Comparison of ENCODE assay signal across 8 cellular contexts in the genomic region with DNA sequence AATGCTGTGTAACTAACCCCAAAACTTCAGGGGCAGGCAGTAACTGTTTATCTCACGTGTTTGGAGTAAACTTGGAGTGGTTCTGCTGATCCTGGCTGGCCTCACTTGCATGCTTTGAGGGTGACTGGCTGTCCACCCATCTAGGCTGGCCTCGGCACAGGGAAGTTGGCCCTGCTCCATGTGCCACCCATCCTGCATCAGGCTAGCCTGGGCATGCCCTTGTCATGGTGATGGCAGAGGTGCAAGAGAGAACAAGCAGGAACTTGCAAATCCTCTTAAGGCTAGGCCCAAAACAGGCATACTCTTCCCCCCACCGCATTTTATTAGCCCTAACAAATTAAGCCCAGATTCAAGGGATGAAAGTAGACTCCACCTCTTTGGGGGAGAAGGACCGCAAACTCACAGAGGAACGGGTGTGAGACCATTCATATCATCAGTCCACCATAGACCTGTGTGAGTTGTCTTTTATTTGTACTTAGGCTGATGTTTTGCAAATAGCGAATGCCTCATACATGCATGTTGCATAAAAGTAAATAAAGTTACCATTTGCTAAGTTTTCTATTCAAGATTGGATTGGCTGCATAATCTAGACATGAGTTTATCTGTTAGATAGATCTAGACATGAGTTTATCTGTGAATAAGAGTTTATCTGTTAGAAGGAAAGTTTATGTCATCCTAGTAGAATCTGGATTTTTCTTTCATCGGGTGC.
A peak's percentile ranks its signal among the peaks of the same experiment; 100 is the strongest.
DNase-seq lines count a peak whose midpoint lies in the region; ATAC-seq and TF ChIP-seq lines count a peak whose summit lies in the region.
"Had no signal": no experiment of that assay in that cellular context is flagged by ENCODE, and none has a peak within 500 bp of the region (broad histone marks: within the 10 kb centered on the region; RNA-seq: fewer than 3 reads in every experiment).

No MANE protein-coding gene starts in this region.

- TF ChIP-seq POLR2A in gastrocnemius medialis (IDR thresholded peaks at IDR 0.05) (no peak), lower leg skin (IDR thresholded peaks at IDR 0.05) (no peak), uterus (IDR thresholded peaks at IDR 0.05) (no peak)

- H3K27ac ChIP-seq in gastrocnemius medialis, result peak overlapping the region; percentile 39 to 65 (median 58)
- H3K27ac ChIP-seq in uterus, result no peak overlapping the region
- H3K27ac ChIP-seq: ovary had no signal

- intact Hi-C loops in gastrocnemius medialis (cut with DNase I; ENCODE audit: low total_unique reads) (no loop called here), lower leg skin (cut with DNase I; ENCODE audit: low total_unique reads) (no loop called here), uterus (cut with DNase I; ENCODE audit: low total_unique reads) (no loop called here)

- in situ Hi-C loops in gastrocnemius medialis (cut with MboI; ENCODE audit: low sequenced_read_pairs in 4 of 4), result no loop called here

- TF ChIP-seq CTCF in gastrocnemius medialis (IDR thresholded peaks at IDR 0.05 in 4 of 5, conservative IDR thresholded peaks at IDR 0.05 in 1 of 5) (no peak), lower leg skin (IDR thresholded peaks at IDR 0.05) (no peak), uterus (IDR thresholded peaks at IDR 0.05) (no peak)

- no peaks in the 10 kb centered on the region for H3K27me3 ChIP-seq in gastrocnemius medialis
- no peaks in the 10 kb centered on the region for H3K27me3 ChIP-seq in uterus
- H3K27me3 ChIP-seq: ovary had no signal

- WGBS in lower leg skin, 2 donors, result 69 to 70% methylated on average over 7 of the region's 7 CpGs

- no peaks in the 10 kb centered on the region for H3K9me3 ChIP-seq in gastrocnemius medialis
- no peaks in the 10 kb centered on the region for H3K9me3 ChIP-seq in uterus
- H3K9me3 ChIP-seq: ovary had no signal

- peaks cover 30 to 31% of the 10 kb centered on the region in 2 donors for H3K4me1 ChIP-seq in gastrocnemius medialis
- H3K4me1 ChIP-seq in uterus, result peaks cover 0 to 6% of the 10 kb centered on the region in 2 donors

- DNase-seq in H4 (ENCODE audit: low spot score), result peak; percentile 86
- DNase-seq in NCI-H526 treated with DMSO at 0.1 percent for 48 hours (lab: John Stamatoyannopoulos, UW), result peak; percentile 70
- DNase-seq in fibroblast of gingiva (ENCODE audit: low read depth), result peak; percentile 38
- peak; percentile 56 to 84 for DNase-seq in gastrocnemius medialis
- DNase-seq in lower leg skin (ENCODE audit: low spot score in 2 of 2), result no peak
- DNase-seq in uterus, result no peak

- ATAC-seq in gastrocnemius medialis, result peak; percentile 74 to 79
- ATAC-seq in GM21723 (IDR thresholded peaks at IDR 0.05; ENCODE audit: unreplicated experiment), result no peak

- no peak overlapping the region for H3K4me3 ChIP-seq in gastrocnemius medialis
- no peak overlapping the region for H3K4me3 ChIP-seq in lower leg skin (ENCODE audit: low read depth, poor library complexity, severe bottlenecking)
- H3K4me3 ChIP-seq in uterus, result no peak overlapping the region
- H3K4me3 ChIP-seq: ovary had no signal

- no peaks in the 10 kb centered on the region for H3K36me3 ChIP-seq in gastrocnemius medialis
- no peaks in the 10 kb centered on the region for H3K36me3 ChIP-seq in uterus
- H3K36me3 ChIP-seq: ovary had no signal

Comparison
In these comparisons a context has a peak if more than half of its experiments do, and no peak if none do; other contexts are left out.
1. DNase-seq: peak in H4 (single experiment), NCI-H526 treated with DMSO at 0.1 percent for 48 hours (single experiment), fibroblast of gingiva (single experiment) and gastrocnemius medialis (2 of 2); none in lower leg skin (0 of 2) and uterus (0 of 2).
2. H3K27ac ChIP-seq: peak in gastrocnemius medialis (4 of 4); none in uterus (0 of 2).